Comparison of ENCODE assay signal across 1 cellular context in genomic region chr3:44411031-44411645, GRCh38.
TF ChIP-seq lines count a peak whose summit lies in the region.

No MANE protein-coding gene starts in this region.

TF ChIP-seq in K562, 482 proteins besides CTCF, POLR2A, EP300 and RAD21:
- TF ChIP-seq SAP30 (IDR thresholded peaks at IDR 0.05; ENCODE audit: borderline replicate concordance, insufficient read depth, low read depth, low read length, poor library complexity, severe bottlenecking): no peak
- TF ChIP-seq GTF2F1 (IDR thresholded peaks at IDR 0.05; ENCODE audit: low read depth, low read length): no peak
- no peak for TF ChIP-seq XRCC4 (IDR thresholded peaks at IDR 0.05; ENCODE audit: extremely low read depth, insufficient read depth, insufficient read length)
- TF ChIP-seq ATF7 (IDR thresholded peaks at IDR 0.05): no peak
- TF ChIP-seq ARID3A (IDR thresholded peaks at IDR 0.05; ENCODE audit: borderline replicate concordance, low read depth, low read length): no peak
- no peak for TF ChIP-seq ZNF184 (CRISPR knock-in tag; IDR thresholded peaks at IDR 0.05)
- no peak for TF ChIP-seq E2F3 (CRISPR knock-in tag; IDR thresholded peaks at IDR 0.05)
- no peak for TF ChIP-seq PCBP2 (IDR thresholded peaks at IDR 0.05; ENCODE audit: low read depth, low read length, poor library complexity, severe bottlenecking)
- TF ChIP-seq ESRRB (CRISPR knock-in tag; IDR thresholded peaks at IDR 0.05; ENCODE audit: borderline replicate concordance): no peak
- no peak for TF ChIP-seq DMBX1 (CRISPR knock-in tag; IDR thresholded peaks at IDR 0.05; ENCODE audit: borderline replicate concordance)
- no peak for TF ChIP-seq SRF (CRISPR knock-in tag; IDR thresholded peaks at IDR 0.05)
- no peak for TF ChIP-seq RAD51 (IDR thresholded peaks at IDR 0.05; ENCODE audit: borderline replicate concordance, low read depth)
TF ChIP-seq in K562: peak in this region for 0.
